ENCODE assay signal across 13 cellular contexts in the genomic region with DNA sequence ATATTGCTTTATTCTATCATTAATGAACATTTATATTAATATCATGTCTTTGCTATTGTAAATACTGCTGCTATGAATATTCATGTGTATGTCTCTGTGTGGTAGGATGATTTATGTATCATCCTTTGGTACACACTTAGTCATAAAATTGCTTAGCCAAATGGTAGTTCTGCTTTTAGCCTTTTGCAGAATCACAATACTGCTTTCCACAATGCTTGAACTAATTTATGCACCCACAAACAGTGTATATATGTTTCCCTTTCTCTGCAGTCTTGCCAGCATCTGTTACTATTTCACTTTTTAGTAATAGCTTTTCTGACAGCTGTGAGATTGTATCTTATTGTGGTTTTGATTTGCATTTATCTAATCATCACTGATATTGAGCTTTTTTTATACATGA.
A peak's percentile ranks its signal among the peaks of the same experiment; 100 is the strongest.
DNase-seq lines count a peak whose midpoint lies in the region; ATAC-seq and TF ChIP-seq lines count a peak whose summit lies in the region.
"Had no signal": no experiment of that assay in that cellular context is flagged by ENCODE, and none has a peak within 500 bp of the region (broad histone marks: within the 10 kb centered on the region; RNA-seq: fewer than 3 reads in every experiment).

No MANE protein-coding gene starts in this region.

- H3K9me3 Mint-ChIP-seq in activated CD4-positive, alpha-beta T cell treated with anti-CD3 and anti-CD28 coated beads for 36 hours (ENCODE audit: low read depth), result no peaks in the 10 kb centered on the region
- H3K9me3 Mint-ChIP-seq in memory B cell (no peaks in the 10 kb centered on the region), osteocyte (ENCODE audit: unreplicated experiment) (no peaks in the 10 kb centered on the region)

- POLR2A ChIA-PET in activated CD4-positive, alpha-beta T cell treated with anti-CD3 and anti-CD28 coated beads for 36 hours (lab: Charles Lee), result no interaction called here

- intact Hi-C loops in activated CD4-positive, alpha-beta T cell treated with anti-CD3 and anti-CD28 coated beads for 36 hours (cut with DNase I, micrococcal nuclease), result loop anchor here (2.0 to 10.0 kb wide), 6 partner anchors 118 to 1515 kb away; a partner anchor contains a TSS

- no peaks in the 10 kb centered on the region for H3K27me3 Mint-ChIP-seq in activated CD4-positive, alpha-beta T cell treated with anti-CD3 and anti-CD28 coated beads for 36 hours
- H3K27me3 Mint-ChIP-seq in memory B cell, result no peaks in the 10 kb centered on the region
- H3K27me3 Mint-ChIP-seq in osteocyte (ENCODE audit: unreplicated experiment), result no peaks in the 10 kb centered on the region

- CTCF ChIA-PET in activated CD4-positive, alpha-beta T cell treated with anti-CD3 and anti-CD28 coated beads for 36 hours (lab: Charles Lee), result no interaction called here

- no peak overlapping the region for H3K4me3 Mint-ChIP-seq in activated CD4-positive, alpha-beta T cell treated with anti-CD3 and anti-CD28 coated beads for 36 hours
- no peak overlapping the region for H3K4me3 Mint-ChIP-seq in memory B cell
- no peak overlapping the region for H3K4me3 Mint-ChIP-seq in osteocyte (ENCODE audit: unreplicated experiment)

- peak; percentile 76 for ATAC-seq in activated CD4-positive, alpha-beta T cell treated with anti-CD3 and anti-CD28 coated beads for 36 hours
- ATAC-seq in GM21619 (IDR thresholded peaks at IDR 0.05; ENCODE audit: unreplicated experiment) (peak; percentile 85), HG03469 (IDR thresholded peaks at IDR 0.05; ENCODE audit: unreplicated experiment) (peak; percentile 71), memory B cell (ENCODE audit: low read depth) (peak; percentile 89), GM19023 (IDR thresholded peaks at IDR 0.05; ENCODE audit: unreplicated experiment) (no peak)
- ATAC-seq: A549, pancreas had no signal

- peak overlapping the region; percentile 74 for H3K27ac Mint-ChIP-seq in activated CD4-positive, alpha-beta T cell treated with anti-CD3 and anti-CD28 coated beads for 36 hours
- H3K27ac Mint-ChIP-seq in memory B cell (no peak overlapping the region), osteocyte (ENCODE audit: unreplicated experiment) (no peak overlapping the region)

- H3K36me3 Mint-ChIP-seq in activated CD4-positive, alpha-beta T cell treated with anti-CD3 and anti-CD28 coated beads for 36 hours (ENCODE audit: low read depth), result no peaks in the 10 kb centered on the region
- no peaks in the 10 kb centered on the region for H3K36me3 Mint-ChIP-seq in memory B cell
- H3K36me3 Mint-ChIP-seq in osteocyte (ENCODE audit: unreplicated experiment), result no peaks in the 10 kb centered on the region

- DNase-seq in activated CD4-positive, alpha-beta T cell treated with anti-CD3 and anti-CD28 coated beads for 36 hours, result no peak
- no peak for DNase-seq in activated CD4-positive, alpha-beta T cell treated with anti-CD3 and anti-CD28 coated beads for 4 hours
- DNase-seq in memory B cell (ENCODE audit: low spot score in 2 of 2) (no peak), NCI-H2107 treated with DMSO at 0.1 percent for 48 hours (lab: John Stamatoyannopoulos, UW; ENCODE audit: unreplicated experiment) (no peak), osteocyte (ENCODE audit: extremely low spot score, unreplicated experiment) (no peak)
- DNase-seq: islet precursor cell, NCI-H1092, pancreas, WERI-Rb-1 had no signal

- no peak for TF ChIP-seq CTCF in osteocyte (IDR thresholded peaks at IDR 0.05)

- H3K4me1 Mint-ChIP-seq in activated CD4-positive, alpha-beta T cell treated with anti-CD3 and anti-CD28 coated beads for 36 hours, result peaks cover 37% of the 10 kb centered on the region
- H3K4me1 Mint-ChIP-seq in memory B cell (peaks cover 16% of the 10 kb centered on the region), osteocyte (ENCODE audit: unreplicated experiment) (no peaks in the 10 kb centered on the region)
